1 cellular context compared by ENCODE assay signal in genomic region chr4:38179690-38180299, GRCh38.
TF ChIP-seq lines count a peak whose summit lies in the region.

No MANE protein-coding gene starts in this region.

TF ChIP-seq in HepG2, 621 proteins besides CTCF, POLR2A, EP300 and RAD21 (continued from another document and continues in another):
- TF ChIP-seq, protein P1, sequence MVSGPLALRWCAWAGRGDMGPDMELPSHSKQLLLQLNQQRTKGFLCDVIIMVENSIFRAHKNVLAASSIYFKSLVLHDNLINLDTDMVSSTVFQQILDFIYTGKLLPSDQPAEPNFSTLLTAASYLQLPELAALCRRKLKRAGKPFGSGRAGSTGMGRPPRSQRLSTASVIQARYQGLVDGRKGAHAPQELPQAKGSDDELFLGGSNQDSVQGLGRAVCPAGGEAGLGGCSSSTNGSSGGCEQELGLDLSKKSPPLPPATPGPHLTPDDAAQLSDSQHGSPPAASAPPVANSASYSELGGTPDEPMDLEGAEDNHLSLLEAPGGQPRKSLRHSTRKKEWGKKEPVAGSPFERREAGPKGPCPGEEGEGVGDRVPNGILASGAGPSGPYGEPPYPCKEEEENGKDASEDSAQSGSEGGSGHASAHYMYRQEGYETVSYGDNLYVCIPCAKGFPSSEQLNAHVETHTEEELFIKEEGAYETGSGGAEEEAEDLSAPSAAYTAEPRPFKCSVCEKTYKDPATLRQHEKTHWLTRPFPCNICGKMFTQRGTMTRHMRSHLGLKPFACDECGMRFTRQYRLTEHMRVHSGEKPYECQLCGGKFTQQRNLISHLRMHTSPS (CRISPR knock-in tag; IDR thresholded peaks at IDR 0.05; ENCODE audit: low read depth) = no peak
- TF ChIP-seq TEAD3 (CRISPR knock-in tag; optimal IDR thresholded peaks at IDR 0.05; ENCODE audit: borderline replicate concordance) (no peak), MTERF4 (CRISPR knock-in tag; IDR thresholded peaks at IDR 0.05) (no peak), ZNF724P (CRISPR knock-in tag; IDR thresholded peaks at IDR 0.05; ENCODE audit: borderline replicate concordance) (0 out of 2 replicates have a peak, but pooled peaks have one; percentile 17), YEATS2 (CRISPR knock-in tag; IDR thresholded peaks at IDR 0.05; ENCODE audit: borderline replicate concordance) (peak; percentile 17; the same call in 1 of the 2 replicates), GATAD2A (CRISPR knock-in tag; IDR thresholded peaks at IDR 0.05) (peak; percentile 48; the same call in 1 of the 2 replicates), ZNF335 (CRISPR knock-in tag; IDR thresholded peaks at IDR 0.05) (no peak), SRY (CRISPR knock-in tag; IDR thresholded peaks at IDR 0.05) (no peak), SOX5 (CRISPR knock-in tag; IDR thresholded peaks at IDR 0.05; ENCODE audit: borderline replicate concordance) (peak; percentile 17; the same call in 1 of the 2 replicates), PPARG (CRISPR knock-in tag; conservative IDR thresholded peaks at IDR 0.05) (peak; percentile 81), ZFP36 (IDR thresholded peaks at IDR 0.05; ENCODE audit: borderline replicate concordance, low read depth, low read length, partially characterized antibody) (peak; percentile 23), ZFP36L2 (CRISPR knock-in tag; IDR thresholded peaks at IDR 0.05) (no peak), POGZ (CRISPR knock-in tag; IDR thresholded peaks at IDR 0.05) (peak; percentile 65; the same call in 1 of the 2 replicates), ZNF235 (CRISPR knock-in tag; IDR thresholded peaks at IDR 0.05; ENCODE audit: borderline replicate concordance) (no peak), ZMYM4 (CRISPR knock-in tag; IDR thresholded peaks at IDR 0.05) (peak; percentile 64), CBX5 (CRISPR knock-in tag; IDR thresholded peaks at IDR 0.05; ENCODE audit: borderline replicate concordance) (0 out of 2 replicates have a peak, but pooled peaks have one; percentile 47), ZNF556 (CRISPR knock-in tag; IDR thresholded peaks at IDR 0.05; ENCODE audit: borderline replicate concordance) (0 out of 2 replicates have a peak, but pooled peaks have one; percentile 36), PRPF4 (IDR thresholded peaks at IDR 0.05; ENCODE audit: low read depth, low read length, poor library complexity, severe bottlenecking) (no peak), ZNF569 (CRISPR knock-in tag; IDR thresholded peaks at IDR 0.05; ENCODE audit: borderline replicate concordance) (no peak), KAT8 (CRISPR knock-in tag; IDR thresholded peaks at IDR 0.05) (peak; percentile 32; the same call in 1 of the 2 replicates), CEBPG (CRISPR knock-in tag; IDR thresholded peaks at IDR 0.05) (peak; percentile 46; the same call in 1 of the 2 replicates), SRSF1 (optimal IDR thresholded peaks at IDR 0.05; ENCODE audit: low read depth, low read length) (no peak), EEA1 (CRISPR knock-in tag; IDR thresholded peaks at IDR 0.05; ENCODE audit: borderline replicate concordance) (no peak), MTF1 (CRISPR knock-in tag; IDR thresholded peaks at IDR 0.05) (no peak), ZFP41 (CRISPR knock-in tag; IDR thresholded peaks at IDR 0.05; ENCODE audit: borderline replicate concordance) (no peak), SP1 (IDR thresholded peaks at IDR 0.05) (no peak), SP1 (CRISPR knock-in tag; IDR thresholded peaks at IDR 0.05) (no peak), ELK4 (CRISPR knock-in tag; IDR thresholded peaks at IDR 0.05; ENCODE audit: borderline replicate concordance) (no peak), BCL6 (CRISPR knock-in tag; IDR thresholded peaks at IDR 0.05) (peak; percentile 96), ZIK1 (CRISPR knock-in tag; IDR thresholded peaks at IDR 0.05; ENCODE audit: borderline replicate concordance, low read depth) (no peak), GMEB2 (CRISPR knock-in tag; IDR thresholded peaks at IDR 0.05; ENCODE audit: low read depth) (no peak), MXD4 (CRISPR knock-in tag; IDR thresholded peaks at IDR 0.05) (peak; percentile 22; the same call in 1 of the 2 replicates)
- TF ChIP-seq, protein P2, sequence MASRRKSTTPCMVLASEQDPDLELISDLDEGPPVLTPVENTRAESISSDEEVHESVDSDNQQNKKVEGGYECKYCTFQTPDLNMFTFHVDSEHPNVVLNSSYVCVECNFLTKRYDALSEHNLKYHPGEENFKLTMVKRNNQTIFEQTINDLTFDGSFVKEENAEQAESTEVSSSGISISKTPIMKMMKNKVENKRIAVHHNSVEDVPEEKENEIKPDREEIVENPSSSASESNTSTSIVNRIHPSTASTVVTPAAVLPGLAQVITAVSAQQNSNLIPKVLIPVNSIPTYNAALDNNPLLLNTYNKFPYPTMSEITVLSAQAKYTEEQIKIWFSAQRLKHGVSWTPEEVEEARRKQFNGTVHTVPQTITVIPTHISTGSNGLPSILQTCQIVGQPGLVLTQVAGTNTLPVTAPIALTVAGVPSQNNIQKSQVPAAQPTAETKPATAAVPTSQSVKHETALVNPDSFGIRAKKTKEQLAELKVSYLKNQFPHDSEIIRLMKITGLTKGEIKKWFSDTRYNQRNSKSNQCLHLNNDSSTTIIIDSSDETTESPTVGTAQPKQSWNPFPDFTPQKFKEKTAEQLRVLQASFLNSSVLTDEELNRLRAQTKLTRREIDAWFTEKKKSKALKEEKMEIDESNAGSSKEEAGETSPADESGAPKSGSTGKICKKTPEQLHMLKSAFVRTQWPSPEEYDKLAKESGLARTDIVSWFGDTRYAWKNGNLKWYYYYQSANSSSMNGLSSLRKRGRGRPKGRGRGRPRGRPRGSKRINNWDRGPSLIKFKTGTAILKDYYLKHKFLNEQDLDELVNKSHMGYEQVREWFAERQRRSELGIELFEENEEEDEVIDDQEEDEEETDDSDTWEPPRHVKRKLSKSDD (CRISPR knock-in tag; IDR thresholded peaks at IDR 0.05; ENCODE audit: low read depth) = no peak
- TF ChIP-seq, protein P3, sequence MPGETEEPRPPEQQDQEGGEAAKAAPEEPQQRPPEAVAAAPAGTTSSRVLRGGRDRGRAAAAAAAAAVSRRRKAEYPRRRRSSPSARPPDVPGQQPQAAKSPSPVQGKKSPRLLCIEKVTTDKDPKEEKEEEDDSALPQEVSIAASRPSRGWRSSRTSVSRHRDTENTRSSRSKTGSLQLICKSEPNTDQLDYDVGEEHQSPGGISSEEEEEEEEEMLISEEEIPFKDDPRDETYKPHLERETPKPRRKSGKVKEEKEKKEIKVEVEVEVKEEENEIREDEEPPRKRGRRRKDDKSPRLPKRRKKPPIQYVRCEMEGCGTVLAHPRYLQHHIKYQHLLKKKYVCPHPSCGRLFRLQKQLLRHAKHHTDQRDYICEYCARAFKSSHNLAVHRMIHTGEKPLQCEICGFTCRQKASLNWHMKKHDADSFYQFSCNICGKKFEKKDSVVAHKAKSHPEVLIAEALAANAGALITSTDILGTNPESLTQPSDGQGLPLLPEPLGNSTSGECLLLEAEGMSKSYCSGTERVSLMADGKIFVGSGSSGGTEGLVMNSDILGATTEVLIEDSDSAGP (CRISPR knock-in tag; IDR thresholded peaks at IDR 0.05; ENCODE audit: borderline replicate concordance) = no peak
- TF ChIP-seq, protein P4, sequence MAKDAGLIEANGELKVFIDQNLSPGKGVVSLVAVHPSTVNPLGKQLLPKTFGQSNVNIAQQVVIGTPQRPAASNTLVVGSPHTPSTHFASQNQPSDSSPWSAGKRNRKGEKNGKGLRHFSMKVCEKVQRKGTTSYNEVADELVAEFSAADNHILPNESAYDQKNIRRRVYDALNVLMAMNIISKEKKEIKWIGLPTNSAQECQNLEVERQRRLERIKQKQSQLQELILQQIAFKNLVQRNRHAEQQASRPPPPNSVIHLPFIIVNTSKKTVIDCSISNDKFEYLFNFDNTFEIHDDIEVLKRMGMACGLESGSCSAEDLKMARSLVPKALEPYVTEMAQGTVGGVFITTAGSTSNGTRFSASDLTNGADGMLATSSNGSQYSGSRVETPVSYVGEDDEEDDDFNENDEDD (CRISPR knock-in tag; IDR thresholded peaks at IDR 0.05; ENCODE audit: borderline replicate concordance) = no peak
- TF ChIP-seq, protein P5, sequence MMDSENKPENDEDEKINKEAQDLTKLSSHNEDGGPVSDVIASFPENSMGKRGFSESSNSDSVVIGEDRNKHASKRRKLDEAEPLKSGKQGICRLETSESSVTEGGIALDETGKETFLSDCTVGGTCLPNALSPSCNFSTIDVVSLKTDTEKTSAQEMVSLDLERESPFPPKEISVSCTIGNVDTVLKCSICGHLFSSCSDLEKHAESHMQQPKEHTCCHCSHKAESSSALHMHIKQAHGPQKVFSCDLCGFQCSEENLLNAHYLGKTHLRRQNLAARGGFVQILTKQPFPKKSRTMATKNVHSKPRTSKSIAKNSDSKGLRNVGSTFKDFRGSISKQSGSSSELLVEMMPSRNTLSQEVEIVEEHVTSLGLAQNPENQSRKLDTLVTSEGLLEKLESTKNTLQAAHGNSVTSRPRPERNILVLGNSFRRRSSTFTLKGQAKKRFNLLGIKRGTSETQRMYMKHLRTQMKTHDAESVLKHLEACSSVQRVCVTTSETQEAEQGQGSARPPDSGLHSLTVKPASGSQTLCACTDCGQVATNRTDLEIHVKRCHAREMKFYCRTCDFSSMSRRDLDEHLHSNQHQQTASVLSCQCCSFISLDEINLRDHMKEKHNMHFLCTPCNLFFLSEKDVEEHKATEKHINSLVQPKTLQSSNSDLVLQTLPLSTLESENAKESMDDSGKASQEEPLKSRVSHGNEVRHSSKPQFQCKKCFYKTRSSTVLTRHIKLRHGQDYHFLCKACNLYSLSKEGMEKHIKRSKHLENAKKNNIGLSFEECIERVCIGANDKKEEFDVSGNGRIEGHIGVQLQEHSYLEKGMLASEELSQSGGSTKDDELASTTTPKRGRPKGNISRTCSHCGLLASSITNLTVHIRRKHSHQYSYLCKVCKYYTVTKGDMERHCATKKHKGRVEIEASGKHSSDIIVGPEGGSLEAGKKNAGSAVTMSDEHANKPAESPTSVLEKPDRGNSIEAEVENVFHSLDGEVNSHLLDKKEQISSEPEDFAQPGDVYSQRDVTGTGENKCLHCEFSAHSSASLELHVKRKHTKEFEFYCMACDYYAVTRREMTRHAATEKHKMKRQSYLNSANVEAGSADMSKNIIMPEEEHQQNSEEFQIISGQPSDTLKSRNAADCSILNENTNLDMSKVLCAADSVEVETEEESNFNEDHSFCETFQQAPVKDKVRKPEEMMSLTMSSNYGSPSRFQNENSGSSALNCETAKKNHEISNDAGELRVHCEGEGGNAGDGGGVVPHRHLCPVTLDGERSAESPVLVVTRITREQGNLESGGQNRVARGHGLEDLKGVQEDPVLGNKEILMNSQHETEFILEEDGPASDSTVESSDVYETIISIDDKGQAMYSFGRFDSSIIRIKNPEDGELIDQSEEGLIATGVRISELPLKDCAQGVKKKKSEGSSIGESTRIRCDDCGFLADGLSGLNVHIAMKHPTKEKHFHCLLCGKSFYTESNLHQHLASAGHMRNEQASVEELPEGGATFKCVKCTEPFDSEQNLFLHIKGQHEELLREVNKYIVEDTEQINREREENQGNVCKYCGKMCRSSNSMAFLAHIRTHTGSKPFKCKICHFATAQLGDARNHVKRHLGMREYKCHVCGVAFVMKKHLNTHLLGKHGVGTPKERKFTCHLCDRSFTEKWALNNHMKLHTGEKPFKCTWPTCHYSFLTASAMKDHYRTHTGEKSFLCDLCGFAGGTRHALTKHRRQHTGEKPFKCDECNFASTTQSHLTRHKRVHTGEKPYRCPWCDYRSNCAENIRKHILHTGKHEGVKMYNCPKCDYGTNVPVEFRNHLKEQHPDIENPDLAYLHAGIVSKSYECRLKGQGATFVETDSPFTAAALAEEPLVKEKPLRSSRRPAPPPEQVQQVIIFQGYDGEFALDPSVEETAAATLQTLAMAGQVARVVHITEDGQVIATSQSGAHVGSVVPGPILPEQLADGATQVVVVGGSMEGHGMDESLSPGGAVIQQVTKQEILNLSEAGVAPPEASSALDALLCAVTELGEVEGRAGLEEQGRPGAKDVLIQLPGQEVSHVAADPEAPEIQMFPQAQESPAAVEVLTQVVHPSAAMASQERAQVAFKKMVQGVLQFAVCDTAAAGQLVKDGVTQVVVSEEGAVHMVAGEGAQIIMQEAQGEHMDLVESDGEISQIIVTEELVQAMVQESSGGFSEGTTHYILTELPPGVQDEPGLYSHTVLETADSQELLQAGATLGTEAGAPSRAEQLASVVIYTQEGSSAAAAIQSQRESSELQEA (CRISPR knock-in tag; IDR thresholded peaks at IDR 0.05; ENCODE audit: not compliant biosample characterization) = no peak
